In genomic region chr19:2944775-2945574, GRCh38 we compare ENCODE assay signal across 8 cellular contexts. TPM values are rescaled to one million over a fixed set of nuclear protein-coding genes. Genes with fewer than 3 reads are reported as not detected.
A peak's percentile ranks its signal among the peaks of the same experiment; 100 is the strongest.
DNase-seq lines count a peak whose midpoint lies in the region; ATAC-seq and TF ChIP-seq lines count a peak whose summit lies in the region.

Gene ZNF77 (minus strand): TSS chr19:2944971. CDS start chr19:2944840, 131 bp downstream.

- peaks cover 12% of the 10 kb centered on the region for H3K79me2 ChIP-seq in neural cell (replicated peaks; ENCODE audit: insufficient read depth, low read length)

- no peaks in the 10 kb centered on the region for H3K36me3 ChIP-seq in H7 (replicated peaks; ENCODE audit: control insufficient read depth, insufficient read depth, low read length)
- no peaks in the 10 kb centered on the region for H3K36me3 ChIP-seq in neural cell (ENCODE audit: insufficient read depth, low read length)

- TF ChIP-seq CTCF in foreskin fibroblast (IDR thresholded peaks at IDR 0.05; ENCODE audit: low read depth, low read length), result no peak
- peak; percentile 46 for TF ChIP-seq CTCF in neural cell (IDR thresholded peaks at IDR 0.05; ENCODE audit: poor library complexity, severe bottlenecking)

- H3K4me3 Mint-ChIP-seq in stimulated activated naive CD8-positive, alpha-beta T cell treated with anti-CD3 and anti-CD28 coated beads, Interleukin-15, amount 100 ng/mL, for 72 hours, result peak within 1 kb of the TSS; percentile 98 to 100

- H3K4me1 Mint-ChIP-seq in stimulated activated naive CD8-positive, alpha-beta T cell treated with anti-CD3 and anti-CD28 coated beads, Interleukin-15, amount 100 ng/mL, for 72 hours, result peaks cover 64% of the 10 kb centered on the region

- H3K27ac ChIP-seq in neural cell (ENCODE audit: low read length), result peak within 1 kb of the TSS; percentile 75

- no peaks in the 10 kb centered on the region for H3K9me2 ChIP-seq in neural cell (ENCODE audit: insufficient read depth, low read length)

- DNase-seq in ELR (ENCODE audit: low read depth), result peak; percentile 100
- peak; percentile 100 for DNase-seq in H7
- DNase-seq in M059J (ENCODE audit: low read depth), result peak; percentile 98
- peak; percentile 94 for DNase-seq in SHP77 treated with DMSO at 0.1 percent for 48 hours (lab: John Stamatoyannopoulos, UW)
- DNase-seq in activated gamma-delta T cell treated with anti-CD3 and anti-CD28 coated beads, Interleukin-2, amount 50 U/mL, for 16 hours (ENCODE audit: low read depth), result peak; percentile 99
- peak; percentile 99 for DNase-seq in foreskin fibroblast
- peak; percentile 96 to 99 for DNase-seq in stimulated activated naive CD8-positive, alpha-beta T cell treated with anti-CD3 and anti-CD28 coated beads, Interleukin-15, amount 100 ng/mL, for 72 hours

- peak; percentile 35 for TF ChIP-seq RAD21 in neural cell (conservative IDR thresholded peaks at IDR 0.05)

- no peaks in the 10 kb centered on the region for H4K20me1 ChIP-seq in neural cell (ENCODE audit: insufficient read depth)

- peak within 1 kb of the TSS; percentile 81 for H3K4me3 ChIP-seq in H7 (ENCODE audit: insufficient read depth, low read depth, low read length)
- peak within 1 kb of the TSS; percentile 76 to 84 for H3K4me3 ChIP-seq in foreskin fibroblast (ENCODE audit: low read depth in 1 of 2, low read length in 2 of 2)
- H3K4me3 ChIP-seq in neural cell (ENCODE audit: low read length), result peak within 1 kb of the TSS; percentile 89

- H3K27me3 ChIP-seq in H7 (ENCODE audit: control insufficient read depth, insufficient read depth, low read length), result no peaks in the 10 kb centered on the region
- no peaks in the 10 kb centered on the region for H3K27me3 ChIP-seq in neural cell (ENCODE audit: insufficient read depth, low read depth, low read length)

- no peaks in the 10 kb centered on the region for H3K9me3 Mint-ChIP-seq in stimulated activated naive CD8-positive, alpha-beta T cell treated with anti-CD3 and anti-CD28 coated beads, Interleukin-15, amount 100 ng/mL, for 72 hours

- peak; percentile 99 for ATAC-seq in stimulated activated naive CD8-positive, alpha-beta T cell treated with anti-CD3 and anti-CD28 coated beads, Interleukin-15, amount 100 ng/mL, for 72 hours

- no peaks in the 10 kb centered on the region for H3K27me3 Mint-ChIP-seq in stimulated activated naive CD8-positive, alpha-beta T cell treated with anti-CD3 and anti-CD28 coated beads, Interleukin-15, amount 100 ng/mL, for 72 hours

- peak within 1 kb of the TSS; percentile 97 to 100 for H3K27ac Mint-ChIP-seq in stimulated activated naive CD8-positive, alpha-beta T cell treated with anti-CD3 and anti-CD28 coated beads, Interleukin-15, amount 100 ng/mL, for 72 hours

- TF ChIP-seq EP300 in neural cell (conservative IDR thresholded peaks at IDR 0.05; ENCODE audit: poor library complexity, severe bottlenecking), result peak; percentile 74

- H2AFZ ChIP-seq in neural cell (ENCODE audit: low read depth, low read length), result peak within 1 kb of the TSS; percentile 93

- no peaks in the 10 kb centered on the region for H3F3A ChIP-seq in neural cell (ENCODE audit: insufficient read depth, low read length, poor library complexity, severe bottlenecking)

- peak within 1 kb of the TSS; percentile 75 for H3K9ac ChIP-seq in neural cell (ENCODE audit: low read length)

- H3K4me2 ChIP-seq in neural cell (ENCODE audit: low read length), result peak within 1 kb of the TSS; percentile 81

- no peaks in the 10 kb centered on the region for H3K9me3 ChIP-seq in neural cell (ENCODE audit: low read length)

TF ChIP-seq in neural cell, 6 proteins besides CTCF, POLR2A, EP300 and RAD21:
- TF ChIP-seq SMC3 (conservative IDR thresholded peaks at IDR 0.05; ENCODE audit: poor library complexity) (no peak), MXI1 (conservative IDR thresholded peaks at IDR 0.05; ENCODE audit: poor library complexity, severe bottlenecking) (peak; percentile 82), POLR2AphosphoS5 (IDR thresholded peaks at IDR 0.05) (peak; percentile 44), EZH2 (IDR thresholded peaks at IDR 0.05; ENCODE audit: borderline replicate concordance, insufficient read depth, low read length, poor library complexity, severe bottlenecking) (no peak), TAF1 (IDR thresholded peaks at IDR 0.05; ENCODE audit: low read depth) (peak; percentile 57), REST (IDR thresholded peaks at IDR 0.05; ENCODE audit: borderline replicate concordance) (peak; percentile 8)

RNA-seq across cellular contexts. Expression of gene ZNF77, which starts in this region (rescaled TPM):
- total RNA-seq in H7 (2014; rRNA removed; shearing (Covaris generic)), result 4.6 and 5.5 TPM in 2 replicates
- total RNA-seq in M059J (2014; rRNA removed; shearing (Covaris generic)), result 4.9 and 7.6 TPM in 2 replicates
- 10.2 and 13.0 TPM in 2 replicates for polyA plus RNA-seq in neural cell
- polyA minus RNA-seq in neural cell, result 12.9 and 16.2 TPM in 2 replicates

Comparison
In these comparisons a context has a peak if more than half of its experiments do, and no peak if none do; other contexts are left out.
1. Peak in every context shown above with its lines: DNase-seq, ATAC-seq, H3K4me3 ChIP-seq and H3K27ac ChIP-seq.